8 cellular contexts compared by ENCODE assay signal in the genomic region with DNA sequence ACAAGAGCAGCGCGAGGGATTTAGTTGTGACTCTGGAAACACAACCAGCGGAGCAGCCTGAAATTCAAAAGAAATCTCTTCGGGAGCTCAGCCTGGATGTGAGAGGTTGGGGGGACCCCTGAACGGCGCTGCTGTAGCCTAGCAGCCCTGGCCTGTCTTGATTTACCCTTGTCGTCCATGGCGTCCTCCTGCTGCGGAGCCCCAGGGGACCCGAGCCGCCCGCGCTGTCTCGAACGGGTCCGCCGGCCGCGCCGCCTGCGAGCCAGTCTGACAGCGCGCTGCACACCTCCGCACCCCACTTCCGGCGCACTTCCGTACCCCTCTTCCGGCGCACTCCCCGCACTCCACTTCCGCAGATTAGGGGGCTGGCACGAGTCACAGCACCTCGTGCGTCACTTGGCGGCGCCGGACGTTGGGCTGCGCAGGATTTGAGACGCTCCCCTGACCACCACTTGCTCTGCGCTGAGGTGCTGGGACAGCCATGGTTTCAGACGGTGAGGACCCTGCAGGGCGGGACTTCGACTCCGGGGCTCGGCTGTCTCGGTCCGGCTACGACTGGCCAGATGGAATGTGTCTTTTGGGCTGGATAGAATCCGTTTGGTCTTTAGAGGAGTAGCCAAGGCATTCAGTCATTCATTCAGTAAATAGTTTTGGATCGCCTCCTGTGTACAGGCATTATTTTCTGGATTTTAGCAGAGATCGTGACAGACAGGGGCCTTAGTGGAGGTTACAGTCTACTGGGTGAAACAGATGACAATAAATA. TPM values are rescaled to one million over a fixed set of nuclear protein-coding genes. Genes with fewer than 3 reads are reported as not detected.
A peak's percentile ranks its signal among the peaks of the same experiment; 100 is the strongest.
DNase-seq lines count a peak whose midpoint lies in the region; ATAC-seq and TF ChIP-seq lines count a peak whose summit lies in the region.

A gene (minus strand): TSS at position 308 of the 763 bp plus-strand sequence. CDS start 129 bp downstream, at position 179.
A gene (plus strand): TSS at position 451 of the 763 bp plus-strand sequence. CDS start 31 bp downstream, at position 482.

- H3K9me3 Mint-ChIP-seq in activated B cell treated with CpG ODN at 0.5 μM for 24 hours (no peaks in the 10 kb centered on the region), immature natural killer cell (no peaks in the 10 kb centered on the region)

- H3K4me3 Mint-ChIP-seq in activated B cell treated with CpG ODN at 0.5 μM for 24 hours, result peak within 1 kb of the TSS; percentile 96
- peak within 1 kb of the TSS; percentile 95 to 99 (median 96) for H3K4me3 Mint-ChIP-seq in immature natural killer cell

- POLR2A ChIA-PET in activated B cell treated with CpG ODN at 0.5 μM for 24 hours (lab: Charles Lee), result interaction anchor here (0.6 to 2.0 kb wide), 8 partner anchors 32 to 659 kb away, joined by 3 to 7 read pairs (median 4); a partner anchor contains a TSS

- DNase-seq in AG08395 (ENCODE audit: low spot score) (peak; percentile 99), NCI-H345 (lab: John Stamatoyannopoulos, UW) (peak; percentile 98), activated B cell treated with CpG ODN at 0.5 μM for 24 hours (peak; percentile 96), caudate nucleus (lab: John Stamatoyannopoulos, UW) (peak in 60 of 61 donors; percentile 61 to 98 (median 94)), immature natural killer cell (peak; percentile 95 to 96 (median 96)), spleen (peak; percentile 98)

- ATAC-seq in HG03196 (IDR thresholded peaks at IDR 0.05; ENCODE audit: unreplicated experiment) (peak; percentile 96), activated B cell treated with CpG ODN at 0.5 μM for 24 hours (ENCODE audit: low read depth) (peak; percentile 98)

- peaks cover 0 to 44% (median 36%) of the 10 kb centered on the region in 6 donors for H3K36me3 ChIP-seq in spleen

- CTCF ChIA-PET in activated B cell treated with CpG ODN at 0.5 μM for 24 hours (lab: Charles Lee), result no interaction called here

- H3K27ac Mint-ChIP-seq in activated B cell treated with CpG ODN at 0.5 μM for 24 hours (peak within 1 kb of the TSS; percentile 93), immature natural killer cell (peak within 1 kb of the TSS; percentile 94 to 97 (median 95))

- TF ChIP-seq POLR2A in GM18951 (IDR thresholded peaks at IDR 0.05; ENCODE audit: extremely low read depth, insufficient read depth, insufficient read length), result peak; percentile 98
- TF ChIP-seq POLR2A in spleen (IDR thresholded peaks at IDR 0.05), result peak in 2 of 3 donors; percentile 49 to 84

- in situ Hi-C loops in GM18951 (cut with MboI; ENCODE audit: low sequenced_read_pairs, unreplicated experiment), result no loop called here

- no peaks in the 10 kb centered on the region for H3K9me3 ChIP-seq in spleen

- H3K4me1 Mint-ChIP-seq in activated B cell treated with CpG ODN at 0.5 μM for 24 hours (peaks cover 24% of the 10 kb centered on the region), immature natural killer cell (peaks cover 24 to 48% of the 10 kb centered on the region in 2 donors)

- peak within 1 kb of the TSS; percentile 75 for H3K27ac ChIP-seq in caudate nucleus (ENCODE audit: low read depth, low read length)
- peak within 1 kb of the TSS; percentile 72 to 91 (median 88) for H3K27ac ChIP-seq in spleen

- H3K4me1 ChIP-seq in spleen, result peaks cover 11 to 57% (median 30%) of the 10 kb centered on the region in 6 donors

- H3K27me3 Mint-ChIP-seq in activated B cell treated with CpG ODN at 0.5 μM for 24 hours (no peaks in the 10 kb centered on the region), immature natural killer cell (ENCODE audit: low read depth in 3 of 3) (peaks cover 0 to 10% (median 5%) of the 10 kb centered on the region in 3 donors)

- TF ChIP-seq CTCF in activated B cell treated with CpG ODN at 0.5 μM for 24 hours (IDR thresholded peaks at IDR 0.05) (no peak), spleen (IDR thresholded peaks at IDR 0.05 in 8 of 11, conservative IDR thresholded peaks at IDR 0.05 in 3 of 11) (peak in 3 of 11 experiments; percentile 11 to 19 (median 15))

- H3K4me3 ChIP-seq in spleen, result peak within 1 kb of the TSS; percentile 87 to 100 (median 96)

- H3K27me3 ChIP-seq in spleen (replicated peaks in 1 of 7), result no peaks in the 10 kb centered on the region

- peaks cover 34% of the 10 kb centered on the region for H3K36me3 Mint-ChIP-seq in activated B cell treated with CpG ODN at 0.5 μM for 24 hours (ENCODE audit: low read depth)
- H3K36me3 Mint-ChIP-seq in immature natural killer cell, result peaks cover 0 to 16% (median 10%) of the 10 kb centered on the region in 3 donors

- whole genome bisulfite sequencing in spleen, 5 donors, result 0 to 2% (median 0%) methylated on average over 33 to 52 of the region's 52 CpGs

- intact Hi-C loops in activated B cell treated with CpG ODN at 0.5 μM for 24 hours (cut with micrococcal nuclease), result loop anchor here (1.0 to 10.0 kb wide), 8 partner anchors 31 to 1139 kb away; a partner anchor contains a TSS
- intact Hi-C loops in spleen (cut with DNase I; ENCODE audit: low total_unique reads), result no loop called here

RNA-seq across cellular contexts. Expression of the first gene that starts in this region (rescaled TPM):
- total RNA-seq in activated B cell treated with CpG ODN at 0.5 μM for 24 hours, result 67.3 and 79.7 TPM in 2 replicates
- 10 to 100 TPM; 71.4 to 98.1 (median 75.2) TPM for polyA plus RNA-seq in immature natural killer cell
- 100 to 1,000 TPM in 3 of 7 donors, 10 to 100 TPM in 4; 35.1 to 137 (median 47.2) TPM for total RNA-seq in spleen
- polyA plus RNA-seq in spleen, result 10 to 100 TPM; 28.3 to 29.0 (median 28.7) TPM

RNA-seq across cellular contexts. Expression of the second gene that starts in this region (rescaled TPM):
- total RNA-seq in activated B cell treated with CpG ODN at 0.5 μM for 24 hours (33.8 and 36.2 TPM in 2 replicates), spleen (10 to 100 TPM; 15.3 to 23.1 (median 21.4) TPM)
- polyA plus RNA-seq in immature natural killer cell (10 to 100 TPM; 27.8 to 33.7 (median 30.7) TPM), spleen (10 to 100 TPM in 1 of 3 donors, 1 to 10 TPM in 2; 6.4 to 11.3 (median 8.5) TPM)

Comparison
In these comparisons a context has a peak if more than half of its experiments do, and no peak if none do; other contexts are left out.
1. Peak in every context shown above with its lines: DNase-seq, ATAC-seq, H3K4me3 ChIP-seq and H3K27ac ChIP-seq.